8 cellular contexts compared by ENCODE assay signal in genomic region chr10:32956365-32957197, GRCh38. TPM values are rescaled to one million over a fixed set of nuclear protein-coding genes. Genes with fewer than 3 reads are reported as not detected.
A peak's percentile ranks its signal among the peaks of the same experiment; 100 is the strongest.
DNase-seq lines count a peak whose midpoint lies in the region; ATAC-seq and TF ChIP-seq lines count a peak whose summit lies in the region.

No MANE protein-coding gene starts in this region.

- TF ChIP-seq CTCF in SK-N-SH (IDR thresholded peaks at IDR 0.05), result no peak

- no peak for TF ChIP-seq RAD21 in SK-N-SH (IDR thresholded peaks at IDR 0.05; ENCODE audit: low read length)

- whole genome bisulfite sequencing in SK-N-SH (ENCODE audit: low lambda C conversion rate), result 15% methylated on average over 13 of the region's 13 CpGs

- H3K4me1 ChIP-seq in SK-N-SH (ENCODE audit: control insufficient read depth in 1 of 2, insufficient read depth in 2 of 2, low read depth in 1 of 2, low read length in 1 of 2) (peaks cover 13 to 30% of the 10 kb centered on the region in 2 experiments; a peak in 3 of 4 replicates), iPS-20b (ENCODE audit: insufficient read depth, low read length) (peaks cover 50% of the 10 kb centered on the region), stomach smooth muscle (ENCODE audit: control insufficient read depth, insufficient read depth, low read length) (peaks cover 25% of the 10 kb centered on the region)

- no peak for TF ChIP-seq EP300 in SK-N-SH (IDR thresholded peaks at IDR 0.05; ENCODE audit: borderline replicate concordance in 1 of 2, low read depth in 1 of 2, low read length in 1 of 2)

- no peaks in the 10 kb centered on the region for H3K27me3 Mint-ChIP-seq in activated T-helper 17 cell treated with anti-CD3 and anti-CD28 coated beads, Interleukin-2, amount 50 U/mL, for 72 hours

- H3K9me3 Mint-ChIP-seq in activated T-helper 17 cell treated with anti-CD3 and anti-CD28 coated beads, Interleukin-2, amount 50 U/mL, for 72 hours, result no peaks in the 10 kb centered on the region

- H3K4me3 ChIP-seq in SK-N-SH (ENCODE audit: low read depth in 2 of 2, low read length in 1 of 2) (peak overlapping the region; percentile 77 to 95), iPS-20b (ENCODE audit: low read length) (peak overlapping the region; percentile 80), stomach smooth muscle (ENCODE audit: low read length in 2 of 2) (peak overlapping the region; percentile 91 to 92)

- H3K27ac ChIP-seq in SK-N-SH (ENCODE audit: low read depth in 2 of 2, low read length in 1 of 2) (peak overlapping the region; percentile 67 to 83; a peak in 3 of 4 replicates), iPS-20b (ENCODE audit: low read length) (no peak overlapping the region), stomach smooth muscle (ENCODE audit: low read length) (peak overlapping the region; percentile 92)

- peak overlapping the region; percentile 92 for H3K27ac Mint-ChIP-seq in activated T-helper 17 cell treated with anti-CD3 and anti-CD28 coated beads, Interleukin-2, amount 50 U/mL, for 72 hours

- ATAC-seq in SK-N-SH treated with all-trans-retinoic acid at 6 μM for 48 hours (no peak), HG03571 (IDR thresholded peaks at IDR 0.05; ENCODE audit: unreplicated experiment) (no peak)
- no peak for ATAC-seq in activated T-helper 17 cell treated with anti-CD3 and anti-CD28 coated beads, Interleukin-2, amount 50 U/mL, for 72 hours (replicated peaks)
- ATAC-seq in activated CD4-positive, CD25-positive, alpha-beta regulatory T cell treated with anti-CD3 and anti-CD28 coated beads, Interleukin-2, amount 50 U/mL, for 24 hours, result no peak

- CTCF ChIA-PET in SK-N-SH (lab: Yijun Ruan, JAX), result interaction anchor here (0.7 to 2.2 kb wide), 3 partner anchors 11 to 52 kb away, joined by 3 to 10 read pairs (median 3); no protein-coding TSS in a partner anchor

- H3K36me3 Mint-ChIP-seq in activated T-helper 17 cell treated with anti-CD3 and anti-CD28 coated beads, Interleukin-2, amount 50 U/mL, for 72 hours (ENCODE audit: low read depth), result peaks cover 58% of the 10 kb centered on the region

- H4K20me1 ChIP-seq in SK-N-SH (ENCODE audit: insufficient read depth), result peaks cover 60% of the 10 kb centered on the region

- H3K4me2 ChIP-seq in SK-N-SH, result peak overlapping the region; percentile 78

- H3K79me2 ChIP-seq in SK-N-SH (ENCODE audit: insufficient read depth), result peaks cover 89% of the 10 kb centered on the region

- H3K27me3 ChIP-seq in SK-N-SH (ENCODE audit: insufficient read depth) (no peaks in the 10 kb centered on the region), iPS-20b (ENCODE audit: insufficient read depth, low read length) (no peaks in the 10 kb centered on the region), stomach smooth muscle (ENCODE audit: control insufficient read depth in 1 of 2, insufficient read depth in 2 of 2, low read length in 2 of 2) (no peaks in the 10 kb centered on the region)

- no peak overlapping the region for H2AFZ ChIP-seq in SK-N-SH (ENCODE audit: low read depth)

- DNase-seq in SK-N-SH, result no peak
- DNase-seq in NK-92 (lab: John Stamatoyannopoulos, UW; ENCODE audit: unreplicated experiment), result no peak

- POLR2A ChIA-PET in SK-N-SH (lab: Yijun Ruan, JAX), result interaction anchor here (0.8 to 1.3 kb wide), 3 partner anchors 12 to 24 kb away, joined by 4 to 8 read pairs (median 4); no protein-coding TSS in a partner anchor

- H3K9ac ChIP-seq in SK-N-SH (peak overlapping the region; percentile 87), iPS-20b (ENCODE audit: low read depth, low read length) (peak overlapping the region; percentile 85), stomach smooth muscle (ENCODE audit: low read length in 2 of 2) (peak overlapping the region; percentile 62 to 94)

- H3K36me3 ChIP-seq in SK-N-SH (replicated peaks in 1 of 2; ENCODE audit: control insufficient read depth in 1 of 2, insufficient read depth in 2 of 2, low read length in 1 of 2) (peaks cover 12 to 22% of the 10 kb centered on the region in 2 experiments), iPS-20b (ENCODE audit: insufficient read depth, low read depth, low read length) (no peaks in the 10 kb centered on the region), stomach smooth muscle (ENCODE audit: control insufficient read depth in 2 of 2, insufficient read depth in 2 of 2, low read length in 2 of 2) (no peaks in the 10 kb centered on the region)

- peak overlapping the region; percentile 84 for H3K4me3 Mint-ChIP-seq in activated T-helper 17 cell treated with anti-CD3 and anti-CD28 coated beads, Interleukin-2, amount 50 U/mL, for 72 hours

- no peaks in the 10 kb centered on the region for H3K9me3 ChIP-seq in SK-N-SH
- H3K9me3 ChIP-seq in iPS-20b (ENCODE audit: insufficient read depth, low read depth, low read length), result no peaks in the 10 kb centered on the region
- no peaks in the 10 kb centered on the region for H3K9me3 ChIP-seq in stomach smooth muscle (ENCODE audit: control insufficient read depth in 2 of 2, low read length in 2 of 2)

- peaks cover 40% of the 10 kb centered on the region for H3K4me1 Mint-ChIP-seq in activated T-helper 17 cell treated with anti-CD3 and anti-CD28 coated beads, Interleukin-2, amount 50 U/mL, for 72 hours

- peaks cover 28% of the 10 kb centered on the region for H3F3A ChIP-seq in SK-N-SH (replicated peaks; ENCODE audit: insufficient read depth)

- no peaks in the 10 kb centered on the region for H3K9me2 ChIP-seq in SK-N-SH

TF ChIP-seq in SK-N-SH, 30 proteins besides CTCF, POLR2A, EP300 and RAD21:
- no peak for TF ChIP-seq IRF3 (IDR thresholded peaks at IDR 0.05; ENCODE audit: low read depth, low read length)

TF ChIP-seq in SK-N-SH treated with all-trans-retinoic acid at 6 μM for 48 hours, 23 proteins besides CTCF, POLR2A, EP300 and RAD21:
- TF ChIP-seq ZNF565 (CRISPR knock-in tag; conservative IDR thresholded peaks at IDR 0.05; ENCODE audit: low read depth), result no peak
- no peak for TF ChIP-seq CREB5 (CRISPR knock-in tag; IDR thresholded peaks at IDR 0.05; ENCODE audit: low read depth)
- no peak for TF ChIP-seq TSHZ2 (CRISPR knock-in tag; IDR thresholded peaks at IDR 0.05)

RNA-seq across cellular contexts. Expression of gene ITGB1, which starts 1.4 kb away (rescaled TPM):
- polyA plus RNA-seq in SK-N-SH (2012; rRNA removed), result 666 and 846 TPM in 2 replicates
- polyA plus RNA-seq in SK-N-SH (2012; cell fraction: cytosol; rRNA removed), result 1,012 and 1,342 TPM in 2 replicates
- 162 and 438 TPM in 2 replicates for polyA plus RNA-seq in SK-N-SH (2012; cell fraction: nucleus; rRNA removed)
- 100 to 1,000 TPM; 125 to 126 TPM for total RNA-seq in activated T-helper 17 cell treated with anti-CD3 and anti-CD28 coated beads, Interleukin-2, amount 50 U/mL, for 72 hours
